26 cellular contexts compared by ENCODE assay signal in the genomic region with DNA sequence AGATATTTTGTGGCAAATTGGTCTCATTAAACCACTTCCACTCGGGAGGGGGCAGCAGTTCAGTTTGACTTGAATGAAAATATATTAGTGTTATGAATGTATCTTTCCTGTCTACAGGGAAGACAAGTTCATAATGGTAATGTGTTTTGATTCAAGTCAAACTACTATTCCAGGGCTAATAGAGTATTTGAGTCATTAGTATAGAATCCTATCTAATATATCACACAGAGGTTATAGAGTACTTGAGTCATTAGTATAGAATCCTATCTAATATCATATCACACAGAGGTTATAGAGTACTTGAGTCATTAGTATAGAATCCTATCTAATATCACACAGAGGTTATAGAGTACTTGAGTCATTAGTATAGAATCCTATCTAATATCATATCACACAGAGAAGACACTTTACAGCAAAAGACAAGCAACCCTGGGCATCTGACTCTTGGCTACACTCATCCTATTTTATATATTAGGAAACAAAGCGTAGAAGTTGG.
DNase-seq lines count a peak whose midpoint lies in the region; ATAC-seq and TF ChIP-seq lines count a peak whose summit lies in the region.
"Had no signal": no experiment of that assay in that cellular context is flagged by ENCODE, and none has a peak within 500 bp of the region (broad histone marks: within the 10 kb centered on the region; RNA-seq: fewer than 3 reads in every experiment).

No MANE protein-coding gene starts in this region.

- H3K9me3 ChIP-seq in lower lobe of right lung = no peaks in the 10 kb centered on the region
- H3K9me3 ChIP-seq: BLaER1, Caco-2, HAP-1, SJCRH30 had no signal

- H3K36me3 ChIP-seq in brain microvascular endothelial cell (replicated peaks) (no peaks in the 10 kb centered on the region), lower lobe of right lung (no peaks in the 10 kb centered on the region)
- H3K36me3 ChIP-seq: BLaER1, HAP-1, SJCRH30 had no signal

- TF ChIP-seq CTCF in brain microvascular endothelial cell (IDR thresholded peaks at IDR 0.05; ENCODE audit: low read depth, low read length, missing control alignments) (no peak), lower lobe of right lung (IDR thresholded peaks at IDR 0.05) (no peak)

- H3K4me3 ChIP-seq in brain microvascular endothelial cell (ENCODE audit: low read depth, low read length) = no peak overlapping the region
- no peak overlapping the region for H3K4me3 ChIP-seq in lower lobe of right lung
- H3K4me3 ChIP-seq: BLaER1, GM23248, HAP-1, SJCRH30 had no signal

- intact Hi-C loops in lower lobe of right lung (cut with DNase I) = no loop called here

- H3K4me1 ChIP-seq in lower lobe of right lung = no peaks in the 10 kb centered on the region
- H3K4me1 ChIP-seq: BLaER1, HAP-1, SJCRH30 had no signal

- in situ Hi-C loops in brain microvascular endothelial cell (cut with HindIII; ENCODE audit: low pct_ligation_motif_present, low sequenced_read_pairs) = no loop called here

- ATAC-seq in GM21447 (IDR thresholded peaks at IDR 0.05; ENCODE audit: unreplicated experiment) (no peak), lower lobe of right lung (no peak)
- ATAC-seq: Panc1 had no signal

- H3K27ac ChIP-seq in brain microvascular endothelial cell (peak overlapping the region; percentile 38), lower lobe of right lung (no peak overlapping the region)
- H3K27ac ChIP-seq: BLaER1, GM23248, SJCRH30 had no signal

- DNase-seq in ELR (ENCODE audit: low read depth) (peak; percentile 69), M059J (ENCODE audit: low read depth) (peak; percentile 12), brain microvascular endothelial cell (peak; percentile 24), iris pigment epithelial cell (ENCODE audit: low read depth) (peak; percentile 49), lower lobe of right lung (no peak)
- no peak for DNase-seq in stimulated activated CD4-positive, alpha-beta T cell treated with anti-CD3 and anti-CD28 coated beads, Interleukin-2, amount 100 ng/mL, for 24 hours
- no peak for DNase-seq in stimulated activated CD4-positive, alpha-beta T cell treated with anti-CD3 and anti-CD28 coated beads, Interleukin-15, amount 100 ng/mL, for 24 hours
- DNase-seq: Caco-2; CD4-positive, alpha-beta T cell; DMS 273 treated with DMSO at 0.1 percent for 48 hours; DMS79 treated with DMSO at 0.1 percent for 48 hours; GM23248; Kasumi-1; MM.1S; NCI-H1092; NCI-H1436 treated with DMSO at 0.1 percent for 48 hours; NCI-H2029 treated with DMSO at 0.1 percent for 48 hours; NCI-H345; NCI-H524; NCI-H774; NK-92 treated with Interleukin-12 subunit alpha and Interleukin-12 subunit beta, amount 100 ng/mL, for 24 hours; SJCRH30 had no signal

- no peaks in the 10 kb centered on the region for H3K27me3 ChIP-seq in brain microvascular endothelial cell (replicated peaks)
- no peaks in the 10 kb centered on the region for H3K27me3 ChIP-seq in lower lobe of right lung (ENCODE audit: low read depth)
- H3K27me3 ChIP-seq: BLaER1, SJCRH30 had no signal

Comparison
In these comparisons a context has a peak if more than half of its experiments do, and no peak if none do; other contexts are left out.
1. DNase-seq: peak in ELR (single experiment), M059J (single experiment), brain microvascular endothelial cell (single experiment) and iris pigment epithelial cell (single experiment); none in lower lobe of right lung (single experiment), stimulated activated CD4-positive, alpha-beta T cell treated with anti-CD3 and anti-CD28 coated beads, Interleukin-2, amount 100 ng/mL, for 24 hours (0 of 2) and stimulated activated CD4-positive, alpha-beta T cell treated with anti-CD3 and anti-CD28 coated beads, Interleukin-15, amount 100 ng/mL, for 24 hours (single experiment).